Comparison of ENCODE assay signal across 12 cellular contexts in the genomic region with DNA sequence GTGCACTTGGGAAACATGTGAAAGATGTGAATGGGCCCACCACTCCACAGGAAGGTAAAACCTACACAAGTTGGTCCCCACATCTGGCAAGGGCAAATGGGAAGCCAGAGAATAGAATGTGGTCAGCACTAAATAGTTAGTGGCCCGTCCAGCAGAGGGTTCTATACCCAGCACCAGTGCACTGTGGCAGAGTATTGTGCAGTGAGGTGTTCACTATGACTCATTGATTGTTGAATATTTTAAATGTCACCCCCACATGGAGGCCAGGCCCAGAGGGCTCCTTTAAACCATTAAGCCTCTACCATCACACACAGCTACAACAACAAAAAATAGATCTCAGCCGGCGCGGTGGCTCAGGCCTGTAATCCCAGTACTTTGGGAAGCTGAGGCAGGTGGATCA. TPM values are rescaled to one million over a fixed set of nuclear protein-coding genes. Genes with fewer than 3 reads are reported as not detected.
DNase-seq lines count a peak whose midpoint lies in the region; TF ChIP-seq lines count a peak whose summit lies in the region.
"Had no signal": no experiment of that assay in that cellular context is flagged by ENCODE, and none has a peak within 500 bp of the region (broad histone marks: within the 10 kb centered on the region; RNA-seq: fewer than 3 reads in every experiment).

No MANE protein-coding gene starts in this region.

- H3K27me3 Mint-ChIP-seq in glutamatergic neuron (ENCODE audit: unreplicated experiment), result peaks cover 1% of the 10 kb centered on the region
- H3K27me3 Mint-ChIP-seq in activated T-helper 1 cell treated with anti-CD3 and anti-CD28 coated beads, Interleukin-12 subunit alpha, Interleukin-12 subunit beta, Interleukin-2, Interleukin-4 antibody, amounts not matched to agents 30 ng/mL and 10 ng/mL and 1 ng/mL, durations not matched to agents 14 hours and 24 hours and 36 hours (ENCODE audit: insufficient read depth), result peaks cover 9% of the 10 kb centered on the region

- H3K4me3 Mint-ChIP-seq in glutamatergic neuron (ENCODE audit: unreplicated experiment), result no peak overlapping the region
- H3K4me3 Mint-ChIP-seq in activated T-helper 1 cell treated with anti-CD3 and anti-CD28 coated beads, Interleukin-12 subunit alpha, Interleukin-12 subunit beta, Interleukin-2, Interleukin-4 antibody, amounts not matched to agents 30 ng/mL and 10 ng/mL and 1 ng/mL, durations not matched to agents 14 hours and 24 hours and 36 hours, result no peak overlapping the region
- H3K4me3 Mint-ChIP-seq: CD14-positive monocyte; CD8-positive, alpha-beta T cell had no signal

- intact Hi-C loops in activated T-helper 1 cell treated with anti-CD3 and anti-CD28 coated beads, Interleukin-12 subunit alpha, Interleukin-12 subunit beta, Interleukin-2, Interleukin-4 antibody, amounts not matched to agents 30 ng/mL and 10 ng/mL and 1 ng/mL, durations not matched to agents 14 hours and 24 hours and 36 hours (cut with micrococcal nuclease), result no loop called here

- DNase-seq in ELR (ENCODE audit: low read depth), result peak; percentile 28
- DNase-seq in HT1080 (ENCODE audit: low read depth), result peak; percentile 25
- peak; percentile 59 for DNase-seq in RPMI7951 (ENCODE audit: low read depth)
- no peak for DNase-seq in glutamatergic neuron
- DNase-seq in T1000 (lab: John Stamatoyannopoulos, UW), result no peak
- no peak for DNase-seq in HK-2 (ENCODE audit: unreplicated experiment)
- DNase-seq in activated T-helper 1 cell treated with anti-CD3 and anti-CD28 coated beads, Interleukin-12 subunit alpha, Interleukin-12 subunit beta, Interleukin-2, Interleukin-4 antibody, amounts not matched to agents 30 ng/mL and 10 ng/mL and 1 ng/mL, durations not matched to agents 14 hours and 24 hours and 36 hours (ENCODE audit: low spot score), result no peak
- DNase-seq: CD8-positive, alpha-beta T cell; COR-L47; DMS153; DMS79 treated with DMSO at 0.1 percent for 48 hours had no signal

- peaks cover 8% of the 10 kb centered on the region for H3K4me1 Mint-ChIP-seq in glutamatergic neuron (ENCODE audit: low read depth, unreplicated experiment)
- no peaks in the 10 kb centered on the region for H3K4me1 Mint-ChIP-seq in activated T-helper 1 cell treated with anti-CD3 and anti-CD28 coated beads, Interleukin-12 subunit alpha, Interleukin-12 subunit beta, Interleukin-2, Interleukin-4 antibody, amounts not matched to agents 30 ng/mL and 10 ng/mL and 1 ng/mL, durations not matched to agents 14 hours and 24 hours and 36 hours (ENCODE audit: low read depth)
- H3K4me1 Mint-ChIP-seq: CD14-positive monocyte had no signal

- H3K27ac Mint-ChIP-seq in glutamatergic neuron (ENCODE audit: unreplicated experiment), result no peak overlapping the region
- H3K27ac Mint-ChIP-seq in activated T-helper 1 cell treated with anti-CD3 and anti-CD28 coated beads, Interleukin-12 subunit alpha, Interleukin-12 subunit beta, Interleukin-2, Interleukin-4 antibody, amounts not matched to agents 30 ng/mL and 10 ng/mL and 1 ng/mL, durations not matched to agents 14 hours and 24 hours and 36 hours, result no peak overlapping the region
- H3K27ac Mint-ChIP-seq: CD8-positive, alpha-beta T cell had no signal

- no peaks in the 10 kb centered on the region for H3K36me3 Mint-ChIP-seq in glutamatergic neuron (ENCODE audit: unreplicated experiment)
- H3K36me3 Mint-ChIP-seq in activated T-helper 1 cell treated with anti-CD3 and anti-CD28 coated beads, Interleukin-12 subunit alpha, Interleukin-12 subunit beta, Interleukin-2, Interleukin-4 antibody, amounts not matched to agents 30 ng/mL and 10 ng/mL and 1 ng/mL, durations not matched to agents 14 hours and 24 hours and 36 hours (ENCODE audit: low read depth), result no peaks in the 10 kb centered on the region
- H3K36me3 Mint-ChIP-seq: CD14-positive monocyte; CD8-positive, alpha-beta T cell had no signal

- TF ChIP-seq CTCF in glutamatergic neuron (IDR thresholded peaks at IDR 0.05; ENCODE audit: partially characterized antibody, unreplicated experiment), result no peak

- peaks cover 2% of the 10 kb centered on the region for H3K9me3 Mint-ChIP-seq in glutamatergic neuron (ENCODE audit: unreplicated experiment)
- H3K9me3 Mint-ChIP-seq in activated T-helper 1 cell treated with anti-CD3 and anti-CD28 coated beads, Interleukin-12 subunit alpha, Interleukin-12 subunit beta, Interleukin-2, Interleukin-4 antibody, amounts not matched to agents 30 ng/mL and 10 ng/mL and 1 ng/mL, durations not matched to agents 14 hours and 24 hours and 36 hours, result no peaks in the 10 kb centered on the region
- H3K9me3 Mint-ChIP-seq: CD8-positive, alpha-beta T cell had no signal

RNA-seq across cellular contexts. Expression of gene FRMD5, which starts 11.7 kb away (rescaled TPM):
- total RNA-seq in HT1080 (2014; rRNA removed; shearing (Covaris generic)), result 24.7 and 28.1 TPM in 2 replicates
- 18.1 and 19.4 TPM in 2 replicates for polyA plus RNA-seq in HT1080 (2015; cell fraction: cytosol; rRNA removed)
- polyA plus RNA-seq in HT1080 (2015; cell fraction: nucleus; rRNA removed), result 32.1 and 33.2 TPM in 2 replicates
- total RNA-seq in RPMI7951 (2014; rRNA removed; shearing (Covaris generic)), result 9.3 and 10.2 TPM in 2 replicates
- total RNA-seq in glutamatergic neuron (ENCODE audit: unreplicated experiment), result 43.8 TPM
- total RNA-seq in activated T-helper 1 cell treated with anti-CD3 and anti-CD28 coated beads, Interleukin-12 subunit alpha, Interleukin-12 subunit beta, Interleukin-2, Interleukin-4 antibody, amounts not matched to agents 30 ng/mL and 10 ng/mL and 1 ng/mL, durations not matched to agents 14 hours and 24 hours and 36 hours, result not detected in 2 replicates
- total RNA-seq: CD8-positive, alpha-beta T cell had no signal
- polyA plus RNA-seq: CD14-positive monocyte had no signal

Comparison
In these comparisons a context has a peak if more than half of its experiments do, and no peak if none do; other contexts are left out.
1. DNase-seq: peak in ELR (single experiment), HT1080 (single experiment) and RPMI7951 (single experiment); none in glutamatergic neuron (single experiment), T1000 (single experiment), HK-2 (single experiment) and activated T-helper 1 cell treated with anti-CD3 and anti-CD28 coated beads, Interleukin-12 subunit alpha, Interleukin-12 subunit beta, Interleukin-2, Interleukin-4 antibody, amounts not matched to agents 30 ng/mL and 10 ng/mL and 1 ng/mL, durations not matched to agents 14 hours and 24 hours and 36 hours (single experiment).